Comparison of ENCODE assay signal across 16 cellular contexts in genomic region chr14:91261115-91261514, GRCh38. TPM values are rescaled to one million over a fixed set of nuclear protein-coding genes. Genes with fewer than 3 reads are reported as not detected.
DNase-seq lines count a peak whose midpoint lies in the region; ATAC-seq and TF ChIP-seq lines count a peak whose summit lies in the region.
"Had no signal": no experiment of that assay in that cellular context is flagged by ENCODE, and none has a peak within 500 bp of the region (broad histone marks: within the 10 kb centered on the region; RNA-seq: fewer than 3 reads in every experiment).

No MANE protein-coding gene starts in this region.

- H3K79me1 ChIP-seq in trophoblast cell (ENCODE audit: low read length) = peaks cover 23% of the 10 kb centered on the region

- H3K23ac ChIP-seq in trophoblast cell (ENCODE audit: low read length) = no peak overlapping the region

- H2BK5ac ChIP-seq in trophoblast cell (ENCODE audit: low read depth, low read length, poor library complexity) = no peak overlapping the region

- H3K9me3 Mint-ChIP-seq in activated CD8-positive, alpha-beta memory T cell treated with anti-CD3 and anti-CD28 coated beads, Interleukin-2, amount 10 ng/mL, durations not matched to agents 7 days and 5 days (ENCODE audit: low read depth) = no peaks in the 10 kb centered on the region
- H3K9me3 Mint-ChIP-seq in activated T-helper 2 cell treated with anti-CD3 and anti-CD28 coated beads, Interferon-gamma antibody, Interleukin-2, Interleukin-4, amounts not matched to agents 10 μg/mL and 5 μg/mL and 100 μg/mL, durations not matched to agents 14 hours and 24 hours and 36 hours = peaks cover 4% of the 10 kb centered on the region
- H3K9me3 Mint-ChIP-seq: dendritic cell treated with granulocyte-macrophage colony-stimulating factor and Interleukin-4, amounts not matched to agents 40 ng/mL and 50 ng/mL, for 4 days had no signal

- H3K4me1 ChIP-seq in trophoblast cell (ENCODE audit: control insufficient read depth in 1 of 2, insufficient read depth in 2 of 2, low read length in 2 of 2) = peaks cover 25 to 31% of the 10 kb centered on the region in 2 experiments

- no peak overlapping the region for H3K9ac ChIP-seq in trophoblast cell (ENCODE audit: low read length)
- H3K9ac ChIP-seq: KMS-11 had no signal

- peak; percentile 80 for ATAC-seq in activated CD8-positive, alpha-beta memory T cell treated with anti-CD3 and anti-CD28 coated beads, Interleukin-2, amount 10 ng/mL, durations not matched to agents 7 days and 5 days
- ATAC-seq: heart left ventricle, left cardiac atrium had no signal

- no peak overlapping the region for H4K12ac ChIP-seq in trophoblast cell (ENCODE audit: low read depth, low read length)

- H3K4me3 ChIP-seq in trophoblast cell (ENCODE audit: low read depth, low read length) = no peak overlapping the region
- H3K4me3 ChIP-seq: esophagus muscularis mucosa, heart left ventricle, PC-9 had no signal

- POLR2A ChIA-PET in RWPE1 (lab: Yijun Ruan, JAX; ENCODE audit: low non-redundant PET) = no interaction called here

- no CpG with 5 or more reads among the region's 5 CpGs for WGBS in trophoblast cell (ENCODE audit: extremely low coverage, insufficient coverage, insufficient read length)

- intact Hi-C loops in activated T-helper 2 cell treated with anti-CD3 and anti-CD28 coated beads, Interferon-gamma antibody, Interleukin-2, Interleukin-4, amounts not matched to agents 10 μg/mL and 5 μg/mL and 100 μg/mL, durations not matched to agents 14 hours and 24 hours and 36 hours (cut with micrococcal nuclease) = loop anchor here (2.0 to 5.0 kb wide), 2 partner anchors 14 to 34 kb away; no protein-coding TSS in a partner anchor

- no peak overlapping the region for H4K8ac ChIP-seq in trophoblast cell (ENCODE audit: low read depth, low read length)

- H3K27me3 ChIP-seq in trophoblast cell (ENCODE audit: insufficient read depth, low read length) = no peaks in the 10 kb centered on the region
- H3K27me3 ChIP-seq: esophagus muscularis mucosa had no signal

- no peak overlapping the region for H3K14ac ChIP-seq in trophoblast cell (ENCODE audit: low read length)

- peak overlapping the region; percentile 22 for H2BK12ac ChIP-seq in trophoblast cell (ENCODE audit: low read length)

- H3K27ac Mint-ChIP-seq in activated CD8-positive, alpha-beta memory T cell treated with anti-CD3 and anti-CD28 coated beads, Interleukin-2, amount 10 ng/mL, durations not matched to agents 7 days and 5 days = peak overlapping the region; percentile 42
- peak overlapping the region; percentile 64 for H3K27ac Mint-ChIP-seq in activated T-helper 2 cell treated with anti-CD3 and anti-CD28 coated beads, Interferon-gamma antibody, Interleukin-2, Interleukin-4, amounts not matched to agents 10 μg/mL and 5 μg/mL and 100 μg/mL, durations not matched to agents 14 hours and 24 hours and 36 hours
- H3K27ac Mint-ChIP-seq: dendritic cell treated with granulocyte-macrophage colony-stimulating factor and Interleukin-4, amounts not matched to agents 40 ng/mL and 50 ng/mL, for 4 days had no signal

- peaks cover 62% of the 10 kb centered on the region for H3K4me1 Mint-ChIP-seq in activated CD8-positive, alpha-beta memory T cell treated with anti-CD3 and anti-CD28 coated beads, Interleukin-2, amount 10 ng/mL, durations not matched to agents 7 days and 5 days
- H3K4me1 Mint-ChIP-seq in activated T-helper 2 cell treated with anti-CD3 and anti-CD28 coated beads, Interferon-gamma antibody, Interleukin-2, Interleukin-4, amounts not matched to agents 10 μg/mL and 5 μg/mL and 100 μg/mL, durations not matched to agents 14 hours and 24 hours and 36 hours (ENCODE audit: low read depth) = peaks cover 53% of the 10 kb centered on the region

- no peak overlapping the region for H3K4ac ChIP-seq in trophoblast cell (ENCODE audit: low read depth, low read length)

- no peak overlapping the region for H3K4me3 Mint-ChIP-seq in activated CD8-positive, alpha-beta memory T cell treated with anti-CD3 and anti-CD28 coated beads, Interleukin-2, amount 10 ng/mL, durations not matched to agents 7 days and 5 days
- no peak overlapping the region for H3K4me3 Mint-ChIP-seq in activated T-helper 2 cell treated with anti-CD3 and anti-CD28 coated beads, Interferon-gamma antibody, Interleukin-2, Interleukin-4, amounts not matched to agents 10 μg/mL and 5 μg/mL and 100 μg/mL, durations not matched to agents 14 hours and 24 hours and 36 hours (ENCODE audit: low read depth)
- H3K4me3 Mint-ChIP-seq: dendritic cell treated with granulocyte-macrophage colony-stimulating factor and Interleukin-4, amounts not matched to agents 40 ng/mL and 50 ng/mL, for 4 days had no signal

- no peaks in the 10 kb centered on the region for H3K79me2 ChIP-seq in trophoblast cell (ENCODE audit: control insufficient read depth, insufficient read depth, low read length, poor library complexity)

- H3K4me2 ChIP-seq in trophoblast cell (ENCODE audit: low read length) = no peak overlapping the region
- H3K4me2 ChIP-seq: KMS-11, PC-9 had no signal

- CTCF ChIA-PET in activated CD8-positive, alpha-beta memory T cell treated with anti-CD3 and anti-CD28 coated beads, Interleukin-2, amount 10 ng/mL, durations not matched to agents 7 days and 5 days (lab: Charles Lee) = interaction anchor here (0.6 to 1.2 kb wide), 2 partner anchors 84 to 155 kb away, joined by 3 to 4 read pairs; no protein-coding TSS in a partner anchor
- CTCF ChIA-PET in RWPE1 (lab: Yijun Ruan, JAX) = interaction anchor here (0.7 kb wide), 1 partner anchor 61 kb away, joined by 3 read pairs; no protein-coding TSS in a partner anchor

- H2AK5ac ChIP-seq in trophoblast cell (ENCODE audit: low read length) = peak overlapping the region; percentile 84

- H3K27ac ChIP-seq in RWPE1 = peak overlapping the region; percentile 100
- no peak overlapping the region for H3K27ac ChIP-seq in trophoblast cell (ENCODE audit: low read depth, low read length)
- H3K27ac ChIP-seq: esophagus muscularis mucosa, heart left ventricle, KMS-11, PC-9 had no signal

- H2BK120ac ChIP-seq in trophoblast cell (ENCODE audit: insufficient read depth, low read length, poor library complexity) = no peak overlapping the region

- H2AFZ ChIP-seq in trophoblast cell (ENCODE audit: insufficient read depth, low read length, poor library complexity) = no peak overlapping the region
- H2AFZ ChIP-seq: PC-9 had no signal

- TF ChIP-seq CTCF in RWPE1 (conservative IDR thresholded peaks at IDR 0.05; ENCODE audit: low read depth) = no peak

- H3K9me3 ChIP-seq in trophoblast cell (ENCODE audit: insufficient read depth, low read depth, low read length) = peaks cover 5% of the 10 kb centered on the region

- H3K18ac ChIP-seq in trophoblast cell (ENCODE audit: low read length) = no peak overlapping the region

- H4K91ac ChIP-seq in trophoblast cell (ENCODE audit: low read depth, low read length) = no peak overlapping the region

- no peaks in the 10 kb centered on the region for H3K27me3 Mint-ChIP-seq in activated CD8-positive, alpha-beta memory T cell treated with anti-CD3 and anti-CD28 coated beads, Interleukin-2, amount 10 ng/mL, durations not matched to agents 7 days and 5 days
- no peaks in the 10 kb centered on the region for H3K27me3 Mint-ChIP-seq in activated T-helper 2 cell treated with anti-CD3 and anti-CD28 coated beads, Interferon-gamma antibody, Interleukin-2, Interleukin-4, amounts not matched to agents 10 μg/mL and 5 μg/mL and 100 μg/mL, durations not matched to agents 14 hours and 24 hours and 36 hours (ENCODE audit: low read depth)

- DNase-seq in activated CD8-positive, alpha-beta memory T cell treated with anti-CD3 and anti-CD28 coated beads, Interleukin-2, amount 10 ng/mL, durations not matched to agents 7 days and 5 days = peak; percentile 78
- no peak for DNase-seq in activated CD8-positive, alpha-beta memory T cell treated with anti-CD3 and anti-CD28 coated beads, Interleukin-2, amount 50 U/mL, for 4 hours
- DNase-seq in RWPE1 (ENCODE audit: low spot score) = no peak
- peak; percentile 41 for DNase-seq in activated T-helper 2 cell treated with anti-CD3 and anti-CD28 coated beads, Interferon-gamma antibody, Interleukin-2, Interleukin-4, amounts not matched to agents 10 μg/mL and 5 μg/mL and 100 μg/mL, durations not matched to agents 14 hours and 24 hours and 36 hours (ENCODE audit: low spot score)
- DNase-seq in trophoblast cell = no peak
- no peak for DNase-seq in GF-D8 (lab: John Stamatoyannopoulos, UW)
- no peak for DNase-seq in NCI-H1417 treated with DMSO at 0.1 percent for 48 hours (lab: John Stamatoyannopoulos, UW)
- no peak for DNase-seq in hippocampal formation (lab: John Stamatoyannopoulos, UW)
- DNase-seq: left cardiac atrium, NCI-H1694, PC-9 had no signal

- H3K36me3 ChIP-seq in trophoblast cell (ENCODE audit: control insufficient read depth in 1 of 2, insufficient read depth in 2 of 2, low read length in 2 of 2) = no peaks in the 10 kb centered on the region
- H3K36me3 ChIP-seq: esophagus muscularis mucosa, heart left ventricle had no signal

- no peaks in the 10 kb centered on the region for H3K36me3 Mint-ChIP-seq in activated CD8-positive, alpha-beta memory T cell treated with anti-CD3 and anti-CD28 coated beads, Interleukin-2, amount 10 ng/mL, durations not matched to agents 7 days and 5 days
- H3K36me3 Mint-ChIP-seq in activated T-helper 2 cell treated with anti-CD3 and anti-CD28 coated beads, Interferon-gamma antibody, Interleukin-2, Interleukin-4, amounts not matched to agents 10 μg/mL and 5 μg/mL and 100 μg/mL, durations not matched to agents 14 hours and 24 hours and 36 hours (ENCODE audit: low read depth) = peaks cover 8% of the 10 kb centered on the region

RNA-seq across cellular contexts. Expression of gene GPR68, which starts 16.6 kb away (rescaled TPM):
- total RNA-seq in activated CD8-positive, alpha-beta memory T cell treated with anti-CD3 and anti-CD28 coated beads, Interleukin-2, amount 10 ng/mL, durations not matched to agents 7 days and 5 days = 10 to 100 TPM; 44.5 to 48.0 TPM
- 5.7 and 6.0 TPM in 2 replicates for total RNA-seq in activated T-helper 2 cell treated with anti-CD3 and anti-CD28 coated beads, Interferon-gamma antibody, Interleukin-2, Interleukin-4, amounts not matched to agents 10 μg/mL and 5 μg/mL and 100 μg/mL, durations not matched to agents 14 hours and 24 hours and 36 hours
- 1.4 TPM in 2 replicates for polyA plus RNA-seq in trophoblast cell (2013)
- total RNA-seq: NCI-H460, PC-9 had no signal

Comparison
In these comparisons a context has a peak if more than half of its experiments do, and no peak if none do; other contexts are left out.
1. DNase-seq: peak in activated CD8-positive, alpha-beta memory T cell treated with anti-CD3 and anti-CD28 coated beads, Interleukin-2, amount 10 ng/mL, durations not matched to agents 7 days and 5 days (single experiment) and activated T-helper 2 cell treated with anti-CD3 and anti-CD28 coated beads, Interferon-gamma antibody, Interleukin-2, Interleukin-4, amounts not matched to agents 10 μg/mL and 5 μg/mL and 100 μg/mL, durations not matched to agents 14 hours and 24 hours and 36 hours (single experiment); none in activated CD8-positive, alpha-beta memory T cell treated with anti-CD3 and anti-CD28 coated beads, Interleukin-2, amount 50 U/mL, for 4 hours (single experiment), RWPE1 (single experiment), trophoblast cell (0 of 2), GF-D8 (single experiment), NCI-H1417 treated with DMSO at 0.1 percent for 48 hours (single experiment) and hippocampal formation (0 of 2).